In genomic region chr2:163604941-163605555, GRCh38 we compare ENCODE assay signal across 14 cellular contexts.
A peak's percentile ranks its signal among the peaks of the same experiment; 100 is the strongest.
DNase-seq lines count a peak whose midpoint lies in the region; ATAC-seq and TF ChIP-seq lines count a peak whose summit lies in the region.
"Had no signal": no experiment of that assay in that cellular context is flagged by ENCODE, and none has a peak within 500 bp of the region (broad histone marks: within the 10 kb centered on the region; RNA-seq: fewer than 3 reads in every experiment).

No MANE protein-coding gene starts in this region.

- ATAC-seq in GM19463 (IDR thresholded peaks at IDR 0.05; ENCODE audit: unreplicated experiment) (no peak), HG03457 (IDR thresholded peaks at IDR 0.05; ENCODE audit: unreplicated experiment) (no peak)
- no peak for ATAC-seq in stimulated activated naive CD8-positive, alpha-beta T cell treated with anti-CD3 and anti-CD28 coated beads, Interleukin-15, amount 100 ng/mL, for 72 hours

- DNase-seq in NCI-H510A treated with DMSO at 0.1 percent for 48 hours (lab: John Stamatoyannopoulos, UW) (peak; percentile 6), NCI-H510A (lab: John Stamatoyannopoulos, UW) (no peak), OCI-M1 (lab: John Stamatoyannopoulos, UW) (peak; percentile 10), epithelial cell of esophagus (ENCODE audit: low read depth) (peak; percentile 52), skeletal muscle cell (ENCODE audit: low read depth) (peak; percentile 33)
- no peak for DNase-seq in stimulated activated naive CD8-positive, alpha-beta T cell treated with anti-CD3 and anti-CD28 coated beads, Interleukin-15, amount 100 ng/mL, for 72 hours
- DNase-seq: activated CD4-positive, CD25-positive, alpha-beta regulatory T cell treated with anti-CD3 and anti-CD28 coated beads, Interleukin-2, amount 50 U/mL, for 72 hours; NCI-H1436 treated with DMSO at 0.1 percent for 48 hours; stimulated activated CD4-positive, alpha-beta T cell treated with anti-CD3 and anti-CD28 coated beads, Interleukin-1b, Interleukin-23, amount 100 ng/mL, for 48 hours had no signal

- H3K27me3 Mint-ChIP-seq in stimulated activated naive CD8-positive, alpha-beta T cell treated with anti-CD3 and anti-CD28 coated beads, Interleukin-15, amount 100 ng/mL, for 72 hours = no peaks in the 10 kb centered on the region
- H3K27me3 Mint-ChIP-seq: brain, progenitor cell of endocrine pancreas had no signal

- H3K4me1 Mint-ChIP-seq in stimulated activated naive CD8-positive, alpha-beta T cell treated with anti-CD3 and anti-CD28 coated beads, Interleukin-15, amount 100 ng/mL, for 72 hours = no peaks in the 10 kb centered on the region

- TF ChIP-seq CTCF in epithelial cell of esophagus (IDR thresholded peaks at IDR 0.05; ENCODE audit: insufficient read depth, low read depth, low read length, missing control alignments) = no peak

- no peak overlapping the region for H3K4me3 ChIP-seq in epithelial cell of esophagus (ENCODE audit: low read length)
- no peak overlapping the region for H3K4me3 ChIP-seq in skeletal muscle cell (ENCODE audit: low read depth, low read length)

- H3K27ac Mint-ChIP-seq in stimulated activated naive CD8-positive, alpha-beta T cell treated with anti-CD3 and anti-CD28 coated beads, Interleukin-15, amount 100 ng/mL, for 72 hours = no peak overlapping the region
- H3K27ac Mint-ChIP-seq: mesothelial cell of epicardium, progenitor cell of endocrine pancreas had no signal

- H3K9me3 Mint-ChIP-seq in stimulated activated naive CD8-positive, alpha-beta T cell treated with anti-CD3 and anti-CD28 coated beads, Interleukin-15, amount 100 ng/mL, for 72 hours = peaks cover 0 to 3% of the 10 kb centered on the region in 2 donors
- H3K9me3 Mint-ChIP-seq: brain, mesothelial cell of epicardium had no signal

- H3K4me3 Mint-ChIP-seq in stimulated activated naive CD8-positive, alpha-beta T cell treated with anti-CD3 and anti-CD28 coated beads, Interleukin-15, amount 100 ng/mL, for 72 hours = no peak overlapping the region
- H3K4me3 Mint-ChIP-seq: brain, mesothelial cell of epicardium had no signal

Comparison
In these comparisons a context has a peak if more than half of its experiments do, and no peak if none do; other contexts are left out.
1. DNase-seq: peak in NCI-H510A treated with DMSO at 0.1 percent for 48 hours (single experiment), OCI-M1 (single experiment), epithelial cell of esophagus (single experiment) and skeletal muscle cell (single experiment); none in NCI-H510A (single experiment) and stimulated activated naive CD8-positive, alpha-beta T cell treated with anti-CD3 and anti-CD28 coated beads, Interleukin-15, amount 100 ng/mL, for 72 hours (0 of 2).